ENCODE assay signal across 17 cellular contexts in the genomic region with DNA sequence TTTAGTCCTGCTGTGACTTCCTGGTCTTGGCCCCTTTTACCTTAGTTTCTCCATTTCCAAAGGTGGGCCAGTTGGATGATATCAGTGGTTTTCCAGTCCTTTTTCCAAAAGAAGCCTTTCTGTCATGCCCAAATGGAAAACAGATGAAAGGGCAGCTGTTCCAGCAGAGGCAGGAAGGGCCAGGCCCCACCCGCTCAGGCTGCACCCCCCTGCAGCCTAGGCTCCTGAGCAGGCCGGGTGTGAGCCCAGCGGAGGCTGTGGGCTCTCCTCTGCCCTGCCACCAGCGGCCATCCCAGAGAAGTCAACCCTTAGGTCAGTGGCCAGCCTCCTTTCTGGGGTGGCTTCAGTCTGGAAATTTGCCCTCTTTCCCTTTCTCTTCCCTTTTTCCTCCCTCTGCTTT. TPM values are rescaled to one million over a fixed set of nuclear protein-coding genes. Genes with fewer than 3 reads are reported as not detected.
A peak's percentile ranks its signal among the peaks of the same experiment; 100 is the strongest.
DNase-seq lines count a peak whose midpoint lies in the region; ATAC-seq and TF ChIP-seq lines count a peak whose summit lies in the region.
"Had no signal": no experiment of that assay in that cellular context is flagged by ENCODE, and none has a peak within 500 bp of the region (broad histone marks: within the 10 kb centered on the region; RNA-seq: fewer than 3 reads in every experiment).

No MANE protein-coding gene starts in this region.

- no peaks in the 10 kb centered on the region for H3K79me2 ChIP-seq in hepatocyte

- H3K4me3 ChIP-seq in hepatocyte = no peak overlapping the region
- H3K4me3 ChIP-seq: A549 had no signal

- H3K4me2 ChIP-seq in hepatocyte = peak overlapping the region; percentile 45
- H3K4me2 ChIP-seq: A549 had no signal

- no peaks in the 10 kb centered on the region for H3K27me3 ChIP-seq in hepatocyte

- H3K4me3 Mint-ChIP-seq in activated CD8-positive, alpha-beta memory T cell treated with anti-CD3 and anti-CD28 coated beads, Interleukin-2, amount 10 ng/mL, durations not matched to agents 7 days and 5 days = no peak overlapping the region
- no peak overlapping the region for H3K4me3 Mint-ChIP-seq in T-helper 17 cell
- no peak overlapping the region for H3K4me3 Mint-ChIP-seq in progenitor cell of endocrine pancreas (ENCODE audit: low read depth)
- H3K4me3 Mint-ChIP-seq: stimulated activated memory B cell treated with anti-CD40 and anti-IgM and Interleukin-4, amounts not matched to agents 10 μg/mL and 1 μg/mL and 100 μg/mL, for 72 hours had no signal

- no peaks in the 10 kb centered on the region for H3K36me3 ChIP-seq in hepatocyte (replicated peaks; ENCODE audit: insufficient read depth, low read depth)

- H3K9me3 ChIP-seq in T-helper 17 cell (ENCODE audit: control insufficient read depth, low read length, poor library complexity, severe bottlenecking) (no peaks in the 10 kb centered on the region), hepatocyte (ENCODE audit: low read depth) (no peaks in the 10 kb centered on the region)
- H3K9me3 ChIP-seq: A549 had no signal

- H2AFZ ChIP-seq in hepatocyte = no peak overlapping the region

- peaks cover 42% of the 10 kb centered on the region for H3K4me1 Mint-ChIP-seq in activated CD8-positive, alpha-beta memory T cell treated with anti-CD3 and anti-CD28 coated beads, Interleukin-2, amount 10 ng/mL, durations not matched to agents 7 days and 5 days
- H3K4me1 Mint-ChIP-seq in T-helper 17 cell = peaks cover 46% of the 10 kb centered on the region
- peaks cover 15% of the 10 kb centered on the region for H3K4me1 Mint-ChIP-seq in progenitor cell of endocrine pancreas (ENCODE audit: low read depth)

- CTCF ChIA-PET in activated CD8-positive, alpha-beta memory T cell treated with anti-CD3 and anti-CD28 coated beads, Interleukin-2, amount 10 ng/mL, durations not matched to agents 7 days and 5 days (lab: Charles Lee) = interaction anchor here (7.0 kb wide), 1 partner anchor 7 kb away, joined by 63 read pairs; no protein-coding TSS in a partner anchor

- H4K20me1 ChIP-seq in hepatocyte (ENCODE audit: insufficient read depth, poor library complexity, severe bottlenecking) = no peaks in the 10 kb centered on the region

- no peaks in the 10 kb centered on the region for H3K9me3 Mint-ChIP-seq in activated CD8-positive, alpha-beta memory T cell treated with anti-CD3 and anti-CD28 coated beads, Interleukin-2, amount 10 ng/mL, durations not matched to agents 7 days and 5 days (ENCODE audit: low read depth)
- H3K9me3 Mint-ChIP-seq in progenitor cell of endocrine pancreas (ENCODE audit: low read depth) = no peaks in the 10 kb centered on the region
- H3K9me3 Mint-ChIP-seq: stimulated activated memory B cell treated with anti-CD40 and anti-IgM and Interleukin-4, amounts not matched to agents 10 μg/mL and 1 μg/mL and 100 μg/mL, for 72 hours had no signal

- WGBS in hepatocyte (ENCODE audit: low lambda C conversion rate, missing lambda C conversion rate) = 78% methylated on average over 4 of the region's 4 CpGs

- no peaks in the 10 kb centered on the region for H3K9me2 ChIP-seq in hepatocyte (replicated peaks; ENCODE audit: insufficient read depth)

- ATAC-seq in activated CD8-positive, alpha-beta memory T cell treated with anti-CD3 and anti-CD28 coated beads, Interleukin-2, amount 10 ng/mL, durations not matched to agents 7 days and 5 days = no peak
- no peak for ATAC-seq in T-helper 17 cell
- ATAC-seq: A549; stimulated activated memory B cell treated with anti-CD40 and anti-IgM and Interleukin-4, amounts not matched to agents 10 μg/mL and 1 μg/mL and 100 μg/mL, for 72 hours had no signal

- H3K27ac Mint-ChIP-seq in activated CD8-positive, alpha-beta memory T cell treated with anti-CD3 and anti-CD28 coated beads, Interleukin-2, amount 10 ng/mL, durations not matched to agents 7 days and 5 days = peak overlapping the region; percentile 62
- H3K27ac Mint-ChIP-seq in T-helper 17 cell = peak overlapping the region; percentile 78
- no peak overlapping the region for H3K27ac Mint-ChIP-seq in progenitor cell of endocrine pancreas

- H3K36me3 Mint-ChIP-seq in activated CD8-positive, alpha-beta memory T cell treated with anti-CD3 and anti-CD28 coated beads, Interleukin-2, amount 10 ng/mL, durations not matched to agents 7 days and 5 days = peaks cover 2% of the 10 kb centered on the region
- H3K36me3 Mint-ChIP-seq in T-helper 17 cell (ENCODE audit: low read depth) = peaks cover 2% of the 10 kb centered on the region
- H3K36me3 Mint-ChIP-seq in progenitor cell of endocrine pancreas (ENCODE audit: insufficient read depth) = peaks cover 1% of the 10 kb centered on the region

- H3K27ac ChIP-seq in hepatocyte = peak overlapping the region; percentile 82
- H3K27ac ChIP-seq in temporal lobe (ENCODE audit: low read depth, low read length) = peak overlapping the region; percentile 70

- TF ChIP-seq CTCF in hepatocyte (IDR thresholded peaks at IDR 0.05; ENCODE audit: poor library complexity) (no peak), progenitor cell of endocrine pancreas (IDR thresholded peaks at IDR 0.05; ENCODE audit: unreplicated experiment) (no peak)

- peaks cover 51% of the 10 kb centered on the region for H3K4me1 ChIP-seq in hepatocyte (ENCODE audit: insufficient read depth)

- no peaks in the 10 kb centered on the region for H3K27me3 Mint-ChIP-seq in activated CD8-positive, alpha-beta memory T cell treated with anti-CD3 and anti-CD28 coated beads, Interleukin-2, amount 10 ng/mL, durations not matched to agents 7 days and 5 days
- H3K27me3 Mint-ChIP-seq in T-helper 17 cell (no peaks in the 10 kb centered on the region), progenitor cell of endocrine pancreas (no peaks in the 10 kb centered on the region)
- H3K27me3 Mint-ChIP-seq: stimulated activated memory B cell treated with anti-CD40 and anti-IgM and Interleukin-4, amounts not matched to agents 10 μg/mL and 1 μg/mL and 100 μg/mL, for 72 hours had no signal

- DNase-seq in activated CD8-positive, alpha-beta memory T cell treated with anti-CD3 and anti-CD28 coated beads, Interleukin-2, amount 10 ng/mL, durations not matched to agents 7 days and 5 days = no peak
- DNase-seq in activated CD8-positive, alpha-beta memory T cell treated with anti-CD3 and anti-CD28 coated beads, Interleukin-2, amount 50 U/mL, for 4 hours = no peak
- no peak for DNase-seq in T-helper 17 cell
- DNase-seq in hepatocyte (ENCODE audit: low spot score) = no peak
- no peak for DNase-seq in SHP77 (lab: John Stamatoyannopoulos, UW)
- no peak for DNase-seq in progenitor cell of endocrine pancreas (ENCODE audit: low spot score, unreplicated experiment)
- no peak for DNase-seq in midbrain (lab: John Stamatoyannopoulos, UW)
- DNase-seq: activated T-cell treated with anti-CD3 and anti-CD28 coated beads, Interleukin-2, amount 50 U/mL, for 48 hours; Calu3; effector memory CD4-positive, alpha-beta T cell; NCI-H1105; NCI-H2227 treated with DMSO at 0.1 percent for 48 hours; retina; stimulated activated CD4-positive, alpha-beta T cell treated with anti-CD3 and anti-CD28 coated beads, Interleukin-4, amount 100 ng/mL, for 4 hours had no signal

RNA-seq across cellular contexts. Expression of a gene that starts 32.7 kb away (rescaled TPM):
- total RNA-seq in activated CD8-positive, alpha-beta memory T cell treated with anti-CD3 and anti-CD28 coated beads, Interleukin-2, amount 10 ng/mL, durations not matched to agents 7 days and 5 days = under 1 TPM; 0.52 to 0.96 TPM
- 1 to 10 TPM in 1 of 2 donors, under 1 TPM in 1; 0.80 to 1.1 TPM for total RNA-seq in T-helper 17 cell
- total RNA-seq in hepatocyte = 6.1 and 9.7 TPM in 2 replicates
- polyA plus RNA-seq in hepatocyte = 6.9 and 10.8 TPM in 2 replicates
- 0.25 TPM for total RNA-seq in temporal lobe
- 0.75 and 0.79 TPM in 2 replicates for total RNA-seq in progenitor cell of endocrine pancreas
